ENCODE assay signal across 11 cellular contexts in genomic region chr17:82440377-82440981, GRCh38. TPM values are rescaled to one million over a fixed set of nuclear protein-coding genes. Genes with fewer than 3 reads are reported as not detected.
A peak's percentile ranks its signal among the peaks of the same experiment; 100 is the strongest.
DNase-seq lines count a peak whose midpoint lies in the region; ATAC-seq and TF ChIP-seq lines count a peak whose summit lies in the region.
"Had no signal": no experiment of that assay in that cellular context is flagged by ENCODE, and none has a peak within 500 bp of the region (broad histone marks: within the 10 kb centered on the region; RNA-seq: fewer than 3 reads in every experiment).

No MANE protein-coding gene starts in this region.

- no peak overlapping the region for H3K56ac ChIP-seq in IMR-90 (ENCODE audit: extremely low read depth, insufficient read depth, low read length)

- dilution Hi-C loops in IMR-90 (cut with HindIII; ENCODE audit: low sequenced_read_pairs, unreplicated experiment), result no loop called here

- no peaks in the 10 kb centered on the region for H3K9me3 ChIP-seq in IMR-90 (ENCODE audit: control insufficient read depth, insufficient read depth, low read length)
- H3K9me3 ChIP-seq in colonic mucosa, result no peaks in the 10 kb centered on the region
- H3K9me3 ChIP-seq: right lobe of liver had no signal

- TF ChIP-seq RAD21 in IMR-90 (IDR thresholded peaks at IDR 0.05; ENCODE audit: low read length), result no peak

- no peak overlapping the region for H4K91ac ChIP-seq in IMR-90 (ENCODE audit: insufficient read depth, low read depth, low read length)

- no peaks in the 10 kb centered on the region; the same call in 1 of the 2 replicates for H3K9me1 ChIP-seq in IMR-90 (ENCODE audit: insufficient read depth, low read length)

- H3K23ac ChIP-seq in IMR-90 (ENCODE audit: low read depth, low read length), result no peak overlapping the region

- H3K27me3 ChIP-seq in IMR-90 (ENCODE audit: control insufficient read depth, insufficient read depth, low read length) (no peaks in the 10 kb centered on the region), colonic mucosa (no peaks in the 10 kb centered on the region)
- H3K27me3 ChIP-seq: right lobe of liver had no signal

- no peak overlapping the region for H3K9ac ChIP-seq in IMR-90 (ENCODE audit: low read depth, low read length)
- peak overlapping the region in 1 of 2 donors; percentile 19 for H3K9ac ChIP-seq in colonic mucosa (ENCODE audit: low read depth in 2 of 2, low read length in 2 of 2)

- no TSS peak for BruUV-seq in IMR-90 (replicated peaks; lab: Mats Ljungman, UMichigan)

- CTCF ChIA-PET in IMR-90 (lab: Yijun Ruan, JAX), result no interaction called here

- H2BK20ac ChIP-seq in IMR-90 (ENCODE audit: low read depth, low read length), result no peak overlapping the region

- TF ChIP-seq POLR2A in IMR-90 (IDR thresholded peaks at IDR 0.05; ENCODE audit: low read depth, low read length), result no peak

- H3K27ac ChIP-seq in IMR-90 (ENCODE audit: insufficient read depth, low read length), result no peak overlapping the region
- H3K27ac ChIP-seq in colonic mucosa, result no peak overlapping the region
- H3K27ac ChIP-seq: right lobe of liver had no signal

- POLR2A ChIA-PET in IMR-90 (lab: Charles Lee; ENCODE audit: unreplicated experiment), result no interaction called here

- intact Hi-C loops in IMR-90 (cut with micrococcal nuclease) (no loop called here), colonic mucosa (cut with DNase I) (no loop called here), sciatic nerve (cut with DNase I) (no loop called here)

- 85% methylated on average over 17 of the region's 24 CpGs; no CpG with 5 or more reads in 1 of the 2 experiments for WGBS in IMR-90 (ENCODE audit: extremely low coverage in 2 of 2, insufficient read length in 1 of 2), 2 experiments

- H4K20me1 ChIP-seq in IMR-90 (ENCODE audit: insufficient read depth, low read length), result peaks cover 13% of the 10 kb centered on the region; the same call in 1 of the 2 replicates

- TF ChIP-seq CTCF in GM13977 (IDR thresholded peaks at IDR 0.05; ENCODE audit: extremely low read depth, insufficient read depth, missing control alignments), result no peak
- TF ChIP-seq CTCF in IMR-90 (conservative IDR thresholded peaks at IDR 0.05; ENCODE audit: low read depth, low read length), result no peak
- TF ChIP-seq CTCF in colonic mucosa (IDR thresholded peaks at IDR 0.05), result no peak

- H2AK5ac ChIP-seq in IMR-90 (ENCODE audit: low read depth, low read length), result no peak overlapping the region

- H3K4ac ChIP-seq in IMR-90 (ENCODE audit: low read depth, low read length), result no peak overlapping the region

- H3K4me3 ChIP-seq in IMR-90 (ENCODE audit: insufficient read depth, low read depth, low read length), result no peak overlapping the region
- H3K4me3 ChIP-seq in colonic mucosa, result no peak overlapping the region
- H3K4me3 ChIP-seq: right lobe of liver had no signal

- H3K4me1 ChIP-seq in IMR-90 (ENCODE audit: control insufficient read depth, insufficient read depth, low read length), result no peaks in the 10 kb centered on the region; the same call in none of the 2 replicates
- no peaks in the 10 kb centered on the region for H3K4me1 ChIP-seq in colonic mucosa

- H4K5ac ChIP-seq in IMR-90 (ENCODE audit: low read depth, low read length), result no peak overlapping the region

- no peak overlapping the region for H2BK120ac ChIP-seq in IMR-90 (ENCODE audit: low read depth, low read length)

- in situ Hi-C loops in GM13977 (cut with MboI; ENCODE audit: low pct_unique_long_range_greater_than_20kb, low sequenced_read_pairs, unreplicated experiment) (no loop called here), IMR-90 (cut with MboI; ENCODE audit: low sequenced_read_pairs) (no loop called here)

- no peak overlapping the region for H3K18ac ChIP-seq in IMR-90 (ENCODE audit: low read depth, low read length)

- no peak overlapping the region for H4K8ac ChIP-seq in IMR-90 (ENCODE audit: low read depth in 2 of 2, low read length in 2 of 2)

- peaks cover 32% of the 10 kb centered on the region for H3K36me3 ChIP-seq in IMR-90 (ENCODE audit: control insufficient read depth, insufficient read depth, low read length)
- no peaks in the 10 kb centered on the region for H3K36me3 ChIP-seq in colonic mucosa

- no peak overlapping the region for H2BK5ac ChIP-seq in IMR-90 (ENCODE audit: low read depth, low read length, poor library complexity, severe bottlenecking)

- ATAC-seq in IMR-90 (ENCODE audit: low read depth) (no peak), sciatic nerve (peak; percentile 17), GM21619 (IDR thresholded peaks at IDR 0.05; ENCODE audit: unreplicated experiment) (no peak)
- ATAC-seq: activated T-cell treated with anti-CD3 and anti-CD28 coated beads, Interleukin-2, amount 50 U/mL, for 4 hours had no signal

- peak overlapping the region; percentile 73 for H2AK9ac ChIP-seq in IMR-90 (replicated peaks; ENCODE audit: low read depth, low read length, poor library complexity)

- no peak overlapping the region for H2BK15ac ChIP-seq in IMR-90 (ENCODE audit: low read depth, low read length)

- no peak overlapping the region for H2AFZ ChIP-seq in IMR-90 (replicated peaks; ENCODE audit: low read length, poor library complexity)

- no peak overlapping the region for H3K4me2 ChIP-seq in IMR-90 (ENCODE audit: low read depth, low read length)

- no peak overlapping the region for H3K14ac ChIP-seq in IMR-90 (replicated peaks; ENCODE audit: low read depth, low read length)

- 0 out of 4 replicates have a peak, but pooled peaks cover 0 to under 1% of the 10 kb centered on the region in 2 experiments for H3K79me1 ChIP-seq in IMR-90 (ENCODE audit: low read depth in 1 of 2, low read length in 2 of 2)

- peak; percentile 54 for DNase-seq in GM13977 (ENCODE audit: low spot score)
- DNase-seq in IMR-90, result no peak
- DNase-seq in colonic mucosa, result peak; percentile 24
- DNase-seq in sciatic nerve (ENCODE audit: low spot score), result no peak
- no peak for DNase-seq in GOT3 (lab: John Stamatoyannopoulos, UW)
- no peak for DNase-seq in mesenteric fat pad (ENCODE audit: low spot score)
- DNase-seq: activated T-cell treated with anti-CD3 and anti-CD28 coated beads, Interleukin-2, amount 50 U/mL, for 4 hours; NCI-H1092; NCI-H526 had no signal

TF ChIP-seq in IMR-90, 13 proteins besides CTCF, POLR2A, EP300 and RAD21 (continues in another document):
- TF ChIP-seq USF2 (IDR thresholded peaks at IDR 0.05; ENCODE audit: low read depth, low read length) (no peak), FOS (IDR thresholded peaks at IDR 0.05; ENCODE audit: low read depth, low read length) (no peak), MAZ (IDR thresholded peaks at IDR 0.05; ENCODE audit: borderline replicate concordance, low read depth, low read length) (no peak), NFE2L2 (IDR thresholded peaks at IDR 0.05; ENCODE audit: low read depth, low read length) (no peak), RCOR1 (IDR thresholded peaks at IDR 0.05; ENCODE audit: insufficient replicate concordance, low read length) (no peak), MXI1 (IDR thresholded peaks at IDR 0.05; ENCODE audit: borderline replicate concordance, low read depth, low read length) (no peak), ELK1 (IDR thresholded peaks at IDR 0.05; ENCODE audit: borderline replicate concordance, low read depth, low read length) (no peak), BHLHE40 (IDR thresholded peaks at IDR 0.05; ENCODE audit: low read depth, low read length) (no peak), RFX5 (IDR thresholded peaks at IDR 0.05; ENCODE audit: low read depth, low read length) (no peak), SMC3 (IDR thresholded peaks at IDR 0.05; ENCODE audit: low read depth, low read length) (no peak), MAFK (IDR thresholded peaks at IDR 0.05; ENCODE audit: low read depth, low read length) (no peak), CHD1 (IDR thresholded peaks at IDR 0.05; ENCODE audit: low read depth, low read length) (no peak)

RNA-seq across cellular contexts. Expression of gene CYBC1, which starts 10.1 kb away (rescaled TPM):
- total RNA-seq in IMR-90 (2012; rRNA removed) (61.1 and 75.1 TPM in 2 replicates), colonic mucosa (10 to 100 TPM; 58.4 to 79.0 TPM), sciatic nerve (94.5 TPM), mesenteric fat pad (84.9 TPM)
- 76.7 and 89.0 TPM in 2 replicates for polyA plus RNA-seq in IMR-90 (2012; rRNA removed)
- 84.4 and 115 TPM in 2 replicates for polyA plus RNA-seq in IMR-90 (2012; cell fraction: cytosol; rRNA removed)
- 201 and 366 TPM in 2 replicates for polyA plus RNA-seq in IMR-90 (2012; cell fraction: nucleus; rRNA removed; ENCODE audit: low replicate concordance)

RNA-seq across cellular contexts. Expression of gene NARF, which starts 18.1 kb away (rescaled TPM):
- total RNA-seq in IMR-90 (2012; rRNA removed) (70.8 and 83.7 TPM in 2 replicates), colonic mucosa (10 to 100 TPM; 68.7 to 75.5 TPM), sciatic nerve (55.5 TPM), mesenteric fat pad (57.3 TPM)
- 88.8 and 94.8 TPM in 2 replicates for polyA plus RNA-seq in IMR-90 (2012; rRNA removed)
- polyA plus RNA-seq in IMR-90 (2012; cell fraction: cytosol; rRNA removed), result 72.3 and 101 TPM in 2 replicates
- polyA plus RNA-seq in IMR-90 (2012; cell fraction: nucleus; rRNA removed; ENCODE audit: low replicate concordance), result 89.0 and 135 TPM in 2 replicates

RNA-seq across cellular contexts. Expression of gene OGFOD3, which starts 22.1 kb away (rescaled TPM):
- total RNA-seq in IMR-90 (2012; rRNA removed) (24.4 and 25.3 TPM in 2 replicates), colonic mucosa (10 to 100 TPM; 23.3 to 40.8 TPM), sciatic nerve (23.5 TPM), mesenteric fat pad (22.6 TPM)
- polyA plus RNA-seq in IMR-90 (2012; rRNA removed), result 33.4 and 34.5 TPM in 2 replicates
- 31.1 and 43.7 TPM in 2 replicates for polyA plus RNA-seq in IMR-90 (2012; cell fraction: cytosol; rRNA removed)
- polyA plus RNA-seq in IMR-90 (2012; cell fraction: nucleus; rRNA removed; ENCODE audit: low replicate concordance), result 18.5 and 32.9 TPM in 2 replicates

RNA-seq across cellular contexts. Expression of gene HEXD, which starts 22.3 kb away (rescaled TPM):
- total RNA-seq in IMR-90 (2012; rRNA removed) (3.8 and 4.2 TPM in 2 replicates), colonic mucosa (10 to 100 TPM; 26.3 to 31.4 TPM), sciatic nerve (43.2 TPM), mesenteric fat pad (24.1 TPM)
- polyA plus RNA-seq in IMR-90 (2012; rRNA removed), result 9.2 and 9.5 TPM in 2 replicates
- polyA plus RNA-seq in IMR-90 (2012; cell fraction: cytosol; rRNA removed), result 5.6 and 10.0 TPM in 2 replicates
- polyA plus RNA-seq in IMR-90 (2012; cell fraction: nucleus; rRNA removed; ENCODE audit: low replicate concordance), result 76.9 and 127 TPM in 2 replicates

Comparison
In these comparisons a context has a peak if more than half of its experiments do, and no peak if none do; other contexts are left out.
1. DNase-seq: peak in GM13977 (single experiment) and colonic mucosa (single experiment); none in IMR-90 (single experiment), sciatic nerve (single experiment), GOT3 (single experiment) and mesenteric fat pad (single experiment).